In genomic region chr7:109284943-109285342, GRCh38 we compare ENCODE assay signal across 29 cellular contexts.
"Had no signal": no experiment of that assay in that cellular context is flagged by ENCODE, and none has a peak within 500 bp of the region (broad histone marks: within the 10 kb centered on the region; RNA-seq: fewer than 3 reads in every experiment).

No MANE protein-coding gene starts in this region.

- H3K27me3 Mint-ChIP-seq: activated CD4-positive, alpha-beta memory T cell treated with anti-CD3 and anti-CD28 coated beads for 36 hours; activated CD4-positive, alpha-beta T cell treated with anti-CD3 and anti-CD28 coated beads for 36 hours had no signal

- H3K4me3 Mint-ChIP-seq: activated CD4-positive, alpha-beta memory T cell treated with anti-CD3 and anti-CD28 coated beads for 36 hours; activated CD4-positive, alpha-beta T cell treated with anti-CD3 and anti-CD28 coated beads for 36 hours; activated naive CD4-positive, alpha-beta T cell treated with anti-CD3 and anti-CD28 coated beads for 36 hours; activated T-cell treated with anti-CD3 and anti-CD28 coated beads, Interleukin-2, amount 50 U/mL, for 4 hours; activated T-helper 1 cell treated with anti-CD3 and anti-CD28 coated beads, Interleukin-12 subunit alpha, Interleukin-12 subunit beta, Interleukin-2, Interleukin-4 antibody, amounts not matched to agents 30 ng/mL and 10 ng/mL and 1 ng/mL, durations not matched to agents 14 hours and 24 hours and 36 hours; T-helper 2 cell treated with Interferon-gamma antibody and Interleukin-4, amounts not matched to agents 5 μg/mL and 100 μg/mL, for 36 hours; WTC11 had no signal

- ATAC-seq: activated CD4-positive, alpha-beta T cell treated with anti-CD3 and anti-CD28 coated beads for 36 hours; activated CD4-positive, CD25-positive, alpha-beta regulatory T cell treated with anti-CD3 and anti-CD28 coated beads, Interleukin-2, amount 50 U/mL, for 24 hours; activated naive CD4-positive, alpha-beta T cell treated with anti-CD3 and anti-CD28 coated beads, Interleukin-2, amount 50 U/mL, for 72 hours; activated T-cell treated with anti-CD3 and anti-CD28 coated beads, Interleukin-2, amount 50 U/mL, for 4 hours; PC-3; Right ventricle myocardium inferior; WTC11 had no signal

- H3K27ac ChIP-seq: breast epithelium, KMS-11, RWPE1 had no signal

- H3K27me3 ChIP-seq: breast epithelium had no signal

- H3K4me3 ChIP-seq: breast epithelium had no signal

- H3K4me1 Mint-ChIP-seq: activated CD4-positive, alpha-beta T cell treated with anti-CD3 and anti-CD28 coated beads for 36 hours; WTC11 had no signal

- H3K36me3 ChIP-seq: breast epithelium had no signal

- DNase-seq: activated CD4-positive, alpha-beta memory T cell treated with anti-CD3 and anti-CD28 coated beads for 36 hours; activated CD4-positive, alpha-beta T cell treated with anti-CD3 and anti-CD28 coated beads for 36 hours; activated CD4-positive, alpha-beta T cell treated with anti-CD3 and anti-CD28 coated beads, Interleukin-2, amount 50 U/mL, for 1 hour; activated CD8-positive, alpha-beta memory T cell treated with anti-CD3 and anti-CD28 coated beads, Interleukin-2, amount 50 U/mL, for 4 hours; activated gamma-delta T cell treated with Interleukin-2 at 50 U/mL for 16 hours; activated naive CD4-positive, alpha-beta T cell treated with anti-CD3 and anti-CD28 coated beads for 36 hours; activated T-cell treated with anti-CD3 and anti-CD28 coated beads for 4 hours; activated T-cell treated with anti-CD3 and anti-CD28 coated beads, Interleukin-2, amount 50 U/mL, for 4 hours; anterior cingulate cortex; cerebellar nuclear complex; MM.1S; MV-4-11; NCI-H1092; NCI-H1436 treated with DMSO at 0.1 percent for 48 hours; NCI-H1694 treated with DMSO at 0.1 percent for 48 hours; NCI-H2029; NCI-H345; NCI-H524 treated with DMSO at 0.1 percent for 48 hours; PC-3; SIG-M5 had no signal

- H3K4me1 ChIP-seq: breast epithelium had no signal

- H3K4me2 ChIP-seq: KMS-11 had no signal

- H3K36me3 Mint-ChIP-seq: activated CD4-positive, alpha-beta memory T cell treated with anti-CD3 and anti-CD28 coated beads for 36 hours had no signal

- H3K27ac Mint-ChIP-seq: activated CD4-positive, alpha-beta memory T cell treated with anti-CD3 and anti-CD28 coated beads for 36 hours; activated CD4-positive, alpha-beta T cell treated with anti-CD3 and anti-CD28 coated beads for 36 hours; activated naive CD4-positive, alpha-beta T cell treated with anti-CD3 and anti-CD28 coated beads for 36 hours; activated naive CD4-positive, alpha-beta T cell treated with anti-CD3 and anti-CD28 coated beads, Interleukin-2, amount 50 U/mL, for 72 hours; activated T-helper 1 cell treated with anti-CD3 and anti-CD28 coated beads, Interleukin-12 subunit alpha, Interleukin-12 subunit beta, Interleukin-2, Interleukin-4 antibody, amounts not matched to agents 30 ng/mL and 10 ng/mL and 1 ng/mL, durations not matched to agents 14 hours and 24 hours and 36 hours; T-helper 2 cell treated with Interferon-gamma antibody and Interleukin-4, amounts not matched to agents 5 μg/mL and 100 μg/mL, for 36 hours; WTC11 had no signal
